Comparison of ENCODE assay signal across 15 cellular contexts in genomic region chr2:6069354-6069753, GRCh38.
DNase-seq lines count a peak whose midpoint lies in the region; ATAC-seq and TF ChIP-seq lines count a peak whose summit lies in the region.
"Had no signal": no experiment of that assay in that cellular context is flagged by ENCODE, and none has a peak within 500 bp of the region (broad histone marks: within the 10 kb centered on the region; RNA-seq: fewer than 3 reads in every experiment).

No MANE protein-coding gene starts in this region.

- H3K4me1 ChIP-seq in GM23338 (ENCODE audit: insufficient read depth), result peaks cover 5% of the 10 kb centered on the region
- H3K4me1 ChIP-seq in NT2/D1 (ENCODE audit: insufficient read depth, insufficient read length), result peaks cover 3% of the 10 kb centered on the region
- H3K4me1 ChIP-seq in lower lobe of right lung, result no peaks in the 10 kb centered on the region

- DNase-seq in GM23338 (ENCODE audit: low spot score), result peak; percentile 60
- DNase-seq in NCI-H2029 (lab: John Stamatoyannopoulos, UW), result peak; percentile 89
- DNase-seq in NT2/D1 (ENCODE audit: low read depth, low spot score), result peak; percentile 58
- peak; percentile 55 for DNase-seq in left kidney (ENCODE audit: low read depth, low spot score)
- DNase-seq in lower lobe of right lung, result no peak
- DNase-seq in dedifferentiated amniotic fluid mesenchymal stem cell (ENCODE audit: extremely low spot score), result no peak
- DNase-seq: activated CD4-positive, alpha-beta T cell treated with anti-CD3 and anti-CD28 coated beads for 4 hours; activated T-cell treated with anti-CD3 and anti-CD28 coated beads, Interleukin-2, amount 50 U/mL, for 48 hours; aorta; naive thymus-derived CD4-positive, alpha-beta T cell; stimulated activated naive CD8-positive, alpha-beta T cell treated with anti-CD3 and anti-CD28 coated beads, Interleukin-15, amount 100 ng/mL, for 72 hours; T-cell had no signal

- H3K9ac ChIP-seq in NT2/D1 (ENCODE audit: insufficient read length, low read depth), result no peak overlapping the region

- H2AFZ ChIP-seq in GM23338, result no peak overlapping the region

- peaks cover 66% of the 10 kb centered on the region for H3K9me3 Mint-ChIP-seq in GM23338
- H3K9me3 Mint-ChIP-seq: naive thymus-derived CD4-positive, alpha-beta T cell; stimulated activated naive CD8-positive, alpha-beta T cell treated with anti-CD3 and anti-CD28 coated beads, Interleukin-15, amount 100 ng/mL, for 72 hours; T-cell had no signal

- H3K27ac Mint-ChIP-seq in GM23338, result no peak overlapping the region
- H3K27ac Mint-ChIP-seq: naive thymus-derived CD4-positive, alpha-beta T cell; stimulated activated naive CD8-positive, alpha-beta T cell treated with anti-CD3 and anti-CD28 coated beads, Interleukin-15, amount 100 ng/mL, for 72 hours; T-cell had no signal

- H3K4me3 ChIP-seq in GM23338 (no peak overlapping the region; the same call in 1 of the 2 replicates), NT2/D1 (ENCODE audit: insufficient read length, low read depth) (no peak overlapping the region), lower lobe of right lung (no peak overlapping the region)

- peak; percentile 87 for ATAC-seq in GM23338
- no peak for ATAC-seq in GM19023 (IDR thresholded peaks at IDR 0.05; ENCODE audit: unreplicated experiment)
- ATAC-seq in lower lobe of right lung, result no peak
- no peak for ATAC-seq in HG03139 (IDR thresholded peaks at IDR 0.05; ENCODE audit: unreplicated experiment)
- ATAC-seq: naive thymus-derived CD4-positive, alpha-beta T cell; sciatic nerve; stimulated activated naive CD8-positive, alpha-beta T cell treated with anti-CD3 and anti-CD28 coated beads, Interleukin-15, amount 100 ng/mL, for 72 hours; T-cell had no signal

- H3F3A ChIP-seq in GM23338 (replicated peaks; ENCODE audit: low read depth), result no peaks in the 10 kb centered on the region

- H3K4me3 Mint-ChIP-seq in GM23338, result no peak overlapping the region
- H3K4me3 Mint-ChIP-seq: naive thymus-derived CD4-positive, alpha-beta T cell; stimulated activated naive CD8-positive, alpha-beta T cell treated with anti-CD3 and anti-CD28 coated beads, Interleukin-15, amount 100 ng/mL, for 72 hours; T-cell had no signal

- no peaks in the 10 kb centered on the region for H3K9me2 ChIP-seq in GM23338 (ENCODE audit: insufficient read depth)

- H3K79me2 ChIP-seq in GM23338 (replicated peaks; ENCODE audit: insufficient read depth), result no peaks in the 10 kb centered on the region

- H3K27me3 ChIP-seq in GM23338 (ENCODE audit: insufficient read depth), result no peaks in the 10 kb centered on the region
- H3K27me3 ChIP-seq in NT2/D1 (ENCODE audit: insufficient read depth, insufficient read length), result no peaks in the 10 kb centered on the region
- no peaks in the 10 kb centered on the region for H3K27me3 ChIP-seq in lower lobe of right lung (ENCODE audit: low read depth)

- H3K4me2 ChIP-seq in GM23338, result peak overlapping the region; percentile 38; the same call in 1 of the 2 replicates

- H3K4me1 Mint-ChIP-seq in GM23338, result peaks cover 34% of the 10 kb centered on the region
- H3K4me1 Mint-ChIP-seq: naive thymus-derived CD4-positive, alpha-beta T cell; stimulated activated naive CD8-positive, alpha-beta T cell treated with anti-CD3 and anti-CD28 coated beads, Interleukin-15, amount 100 ng/mL, for 72 hours; T-cell had no signal

- intact Hi-C loops in lower lobe of right lung (cut with DNase I), result no loop called here

- H4K20me1 ChIP-seq in GM23338 (replicated peaks; ENCODE audit: insufficient read depth), result no peaks in the 10 kb centered on the region

- H3K36me3 Mint-ChIP-seq in GM23338 (ENCODE audit: low read depth), result no peaks in the 10 kb centered on the region
- H3K36me3 Mint-ChIP-seq: naive thymus-derived CD4-positive, alpha-beta T cell; T-cell had no signal

- no peak overlapping the region for H3K27ac ChIP-seq in GM23338 (ENCODE audit: low read depth)
- H3K27ac ChIP-seq in lower lobe of right lung, result no peak overlapping the region

- H3K9me3 ChIP-seq in NT2/D1 (ENCODE audit: insufficient read depth, low read length) (no peaks in the 10 kb centered on the region), lower lobe of right lung (no peaks in the 10 kb centered on the region)

- H3K36me3 ChIP-seq in GM23338 (ENCODE audit: insufficient read depth) (no peaks in the 10 kb centered on the region), NT2/D1 (ENCODE audit: insufficient read depth, insufficient read length, low read length) (no peaks in the 10 kb centered on the region), lower lobe of right lung (no peaks in the 10 kb centered on the region)

- H3K27me3 Mint-ChIP-seq in GM23338 (ENCODE audit: insufficient read depth, low read depth, poor library complexity), result peaks cover 7% of the 10 kb centered on the region
- H3K27me3 Mint-ChIP-seq: stimulated activated naive CD8-positive, alpha-beta T cell treated with anti-CD3 and anti-CD28 coated beads, Interleukin-15, amount 100 ng/mL, for 72 hours; T-cell had no signal

- no peak for TF ChIP-seq CTCF in GM23338 (conservative IDR thresholded peaks at IDR 0.05; ENCODE audit: low read depth in 2 of 2)
- TF ChIP-seq CTCF in lower lobe of right lung (IDR thresholded peaks at IDR 0.05), result no peak

TF ChIP-seq in GM23338, 12 proteins besides CTCF, POLR2A, EP300 and RAD21:
- TF ChIP-seq STAT1 (IDR thresholded peaks at IDR 0.05; ENCODE audit: unreplicated experiment) (no peak), CREB1 (CRISPR knock-in tag; IDR thresholded peaks at IDR 0.05; ENCODE audit: low read depth) (no peak), REST (IDR thresholded peaks at IDR 0.05; ENCODE audit: unreplicated experiment) (no peak), EZH2phosphoT487 (IDR thresholded peaks at IDR 0.05; ENCODE audit: unreplicated experiment) (no peak), ZNF331 (CRISPR knock-in tag; IDR thresholded peaks at IDR 0.05; ENCODE audit: low read depth) (no peak), ETS1 (IDR thresholded peaks at IDR 0.05) (no peak)

Comparison
In these comparisons a context has a peak if more than half of its experiments do, and no peak if none do; other contexts are left out.
1. DNase-seq: peak in GM23338 (single experiment), NCI-H2029 (single experiment), NT2/D1 (single experiment) and left kidney (single experiment); none in lower lobe of right lung (single experiment) and dedifferentiated amniotic fluid mesenchymal stem cell (single experiment).